ENCODE assay signal across 15 cellular contexts in genomic region chr1:157004771-157005170, GRCh38.
"Had no signal": no experiment of that assay in that cellular context is flagged by ENCODE, and none has a peak within 500 bp of the region (broad histone marks: within the 10 kb centered on the region; RNA-seq: fewer than 3 reads in every experiment).

No MANE protein-coding gene starts in this region.

- DNase-seq: activated CD4-positive, alpha-beta memory T cell treated with anti-CD3 and anti-CD28 coated beads, Interleukin-2, amount 10 ng/mL, durations not matched to agents 7 days and 5 days; activated gamma-delta T cell; activated T-cell treated with anti-CD3 and anti-CD28 coated beads, Interleukin-2, amount 50 U/mL, for 48 hours; anterior cingulate cortex; effector CD4-positive, alpha-beta T cell; naive thymus-derived CD4-positive, alpha-beta T cell; T-cell had no signal

- H3K36me3 ChIP-seq: breast epithelium, neutrophil, tibial nerve had no signal

- ATAC-seq: left lobe of liver; naive thymus-derived CD4-positive, alpha-beta T cell; T-cell had no signal

- H3K4me3 Mint-ChIP-seq: activated CD4-positive, alpha-beta memory T cell treated with anti-CD3 and anti-CD28 coated beads, Interleukin-2, amount 10 ng/mL, durations not matched to agents 7 days and 5 days; activated naive CD8-positive, alpha-beta T cell; naive thymus-derived CD4-positive, alpha-beta T cell; T-cell had no signal

- H3K9me3 ChIP-seq: breast epithelium, neutrophil, tibial nerve had no signal

- H3K27me3 ChIP-seq: breast epithelium, neutrophil, tibial nerve had no signal

- H3K9me3 Mint-ChIP-seq: activated CD4-positive, alpha-beta memory T cell treated with anti-CD3 and anti-CD28 coated beads, Interleukin-2, amount 10 ng/mL, durations not matched to agents 7 days and 5 days; T-cell had no signal

- H3K27ac Mint-ChIP-seq: activated CD4-positive, alpha-beta memory T cell treated with anti-CD3 and anti-CD28 coated beads, Interleukin-2, amount 10 ng/mL, durations not matched to agents 7 days and 5 days; activated naive CD8-positive, alpha-beta T cell; naive thymus-derived CD4-positive, alpha-beta T cell; T-cell had no signal

- H3K4me3 ChIP-seq: breast epithelium, skin epidermis, tibial nerve had no signal

- H3K27ac ChIP-seq: breast epithelium, epithelial cell of prostate, neutrophil, tibial nerve, VCaP had no signal

- H3K36me3 Mint-ChIP-seq: naive thymus-derived CD4-positive, alpha-beta T cell; T-cell had no signal

- H3K4me1 Mint-ChIP-seq: activated CD4-positive, alpha-beta memory T cell treated with anti-CD3 and anti-CD28 coated beads, Interleukin-2, amount 10 ng/mL, durations not matched to agents 7 days and 5 days; T-cell had no signal
